19 cellular contexts compared by ENCODE assay signal in genomic region chr20:1800180-1800579, GRCh38.
"Had no signal": no experiment of that assay in that cellular context is flagged by ENCODE, and none has a peak within 500 bp of the region (broad histone marks: within the 10 kb centered on the region; RNA-seq: fewer than 3 reads in every experiment).

No MANE protein-coding gene starts in this region.

- H3K9me3 ChIP-seq: lower lobe of right lung, mucosa of descending colon, upper lobe of right lung had no signal

- H3K9me3 Mint-ChIP-seq: activated naive CD4-positive, alpha-beta T cell treated with anti-CD3 and anti-CD28 coated beads, Interleukin-2, amount 50 U/mL, for 24 hours; brain; dendritic cell treated with granulocyte-macrophage colony-stimulating factor and Interleukin-4, amounts not matched to agents 40 ng/mL and 50 ng/mL, for 4 days; stimulated activated naive B cell treated with anti-CD40 and anti-IgM and Interleukin-4, amounts not matched to agents 10 μg/mL and 1 μg/mL and 100 μg/mL, for 72 hours; T-helper 2 cell treated with Interferon-gamma antibody and Interleukin-4, amounts not matched to agents 5 μg/mL and 100 μg/mL, for 36 hours had no signal

- H3K36me3 Mint-ChIP-seq: activated naive CD4-positive, alpha-beta T cell treated with anti-CD3 and anti-CD28 coated beads, Interleukin-2, amount 50 U/mL, for 24 hours; brain; stimulated activated naive B cell treated with anti-CD40 and anti-IgM and Interleukin-4, amounts not matched to agents 10 μg/mL and 1 μg/mL and 100 μg/mL, for 72 hours had no signal

- H3K4me3 Mint-ChIP-seq: activated naive CD4-positive, alpha-beta T cell treated with anti-CD3 and anti-CD28 coated beads, Interleukin-2, amount 50 U/mL, for 24 hours; dendritic cell treated with granulocyte-macrophage colony-stimulating factor and Interleukin-4, amounts not matched to agents 40 ng/mL and 50 ng/mL, for 4 days; stimulated activated naive B cell treated with anti-CD40 and anti-IgM and Interleukin-4, amounts not matched to agents 10 μg/mL and 1 μg/mL and 100 μg/mL, for 72 hours; T-helper 2 cell treated with Interferon-gamma antibody and Interleukin-4, amounts not matched to agents 5 μg/mL and 100 μg/mL, for 36 hours had no signal

- DNase-seq: activated gamma-delta T cell treated with Interleukin-2 at 50 U/mL for 16 hours; activated T-cell treated with anti-CD3 and anti-CD28 coated beads, Interleukin-2, amount 50 U/mL, for 1 hour; aorta; effector memory CD4-positive, alpha-beta T cell; foreskin melanocyte; mesendoderm; mucosa of descending colon; retina; stimulated activated CD4-positive, alpha-beta T cell treated with anti-CD3 and anti-CD28 coated beads, Interleukin-2, amount 100 ng/mL, for 48 hours; stimulated activated CD8-positive, alpha-beta memory T cell treated with anti-CD3 and anti-CD28 coated beads, Interleukin-4, amount 100 ng/mL, for 48 hours; stimulated activated naive B cell treated with anti-CD40 and anti-IgM and Interleukin-4, amounts not matched to agents 10 μg/mL and 1 μg/mL and 100 μg/mL, for 72 hours; upper lobe of right lung had no signal

- H3K27ac ChIP-seq: lower lobe of right lung, upper lobe of right lung had no signal

- H3K27ac Mint-ChIP-seq: activated naive CD4-positive, alpha-beta T cell treated with anti-CD3 and anti-CD28 coated beads, Interleukin-2, amount 50 U/mL, for 24 hours; brain; dendritic cell treated with granulocyte-macrophage colony-stimulating factor and Interleukin-4, amounts not matched to agents 40 ng/mL and 50 ng/mL, for 4 days; stimulated activated naive B cell treated with anti-CD40 and anti-IgM and Interleukin-4, amounts not matched to agents 10 μg/mL and 1 μg/mL and 100 μg/mL, for 72 hours; T-helper 2 cell treated with Interferon-gamma antibody and Interleukin-4, amounts not matched to agents 5 μg/mL and 100 μg/mL, for 36 hours had no signal

- H3K36me3 ChIP-seq: lower lobe of right lung, upper lobe of right lung had no signal

- ATAC-seq: esophagus mucosa; left lobe of liver; lower lobe of right lung; mucosa of descending colon; stimulated activated naive B cell treated with anti-CD40 and anti-IgM and Interleukin-4, amounts not matched to agents 10 μg/mL and 1 μg/mL and 100 μg/mL, for 72 hours; upper lobe of right lung had no signal

- H3K4me3 ChIP-seq: lower lobe of right lung, mucosa of descending colon, upper lobe of right lung had no signal
